14 cellular contexts compared by ENCODE assay signal in the genomic region with DNA sequence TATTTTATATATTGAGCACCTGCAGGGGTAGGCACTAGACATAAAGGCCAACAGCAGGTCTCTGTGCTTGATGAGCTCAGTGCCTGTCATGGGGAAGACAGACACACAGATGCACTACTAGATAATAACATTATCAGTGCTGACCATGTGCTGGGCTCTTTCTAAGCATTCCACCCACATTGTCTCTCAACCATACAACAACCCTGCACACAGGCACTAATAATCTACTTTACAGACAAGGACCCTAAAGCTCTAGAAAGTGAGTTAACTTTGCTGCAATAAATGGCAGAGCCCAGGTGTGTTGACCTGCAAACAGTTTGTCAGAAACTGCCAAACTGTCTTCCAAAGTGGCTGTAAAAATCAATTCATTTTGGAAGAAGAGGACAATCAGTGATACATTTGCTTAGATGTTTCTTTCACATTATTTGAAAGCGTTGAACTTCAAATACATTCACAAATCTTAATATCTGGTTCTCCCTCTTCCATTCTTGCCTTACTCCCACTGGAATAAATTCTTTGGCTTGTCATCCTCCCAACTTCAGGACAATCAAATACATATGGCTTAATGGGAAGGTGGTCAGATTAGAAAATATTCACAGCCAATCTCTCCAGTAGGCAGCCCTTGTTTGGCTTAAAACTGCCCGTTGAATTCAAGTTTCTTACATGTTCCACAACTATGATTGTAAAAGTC. TPM values are rescaled to one million over a fixed set of nuclear protein-coding genes. Genes with fewer than 3 reads are reported as not detected.
DNase-seq lines count a peak whose midpoint lies in the region; ATAC-seq and TF ChIP-seq lines count a peak whose summit lies in the region.
"Had no signal": no experiment of that assay in that cellular context is flagged by ENCODE, and none has a peak within 500 bp of the region (broad histone marks: within the 10 kb centered on the region; RNA-seq: fewer than 3 reads in every experiment).

No MANE protein-coding gene starts in this region.

- no peaks in the 10 kb centered on the region for H3K36me3 ChIP-seq in suprapubic skin
- no peaks in the 10 kb centered on the region for H3K36me3 ChIP-seq in SJCRH30
- H3K36me3 ChIP-seq: pancreas had no signal

- no peaks in the 10 kb centered on the region for H3K9me3 ChIP-seq in suprapubic skin
- H3K9me3 ChIP-seq in SJCRH30 (replicated peaks), result no peaks in the 10 kb centered on the region
- H3K9me3 ChIP-seq: pancreas had no signal

- no peaks in the 10 kb centered on the region for H3K9me3 Mint-ChIP-seq in mesothelial cell of epicardium
- H3K9me3 Mint-ChIP-seq in activated T-cell treated with anti-CD3 and anti-CD28 coated beads, Interleukin-2, amount 50 U/mL, for 72 hours, result no peaks in the 10 kb centered on the region
- H3K9me3 Mint-ChIP-seq in activated T-cell treated with anti-CD3 and anti-CD28 coated beads, Interleukin-2, amount 50 U/mL, for 4 hours, result no peaks in the 10 kb centered on the region
- H3K9me3 Mint-ChIP-seq: T-helper 1 cell treated with Interleukin-12 subunit alpha and Interleukin-12 subunit beta and Interleukin-4 antibody, amounts not matched to agents 30 μg/mL and 1 μg/mL, for 36 hours had no signal

- no peaks in the 10 kb centered on the region for H3K27me3 ChIP-seq in suprapubic skin
- H3K27me3 ChIP-seq in SJCRH30, result no peaks in the 10 kb centered on the region
- H3K27me3 ChIP-seq: pancreas had no signal

- H3K27ac Mint-ChIP-seq in mesothelial cell of epicardium, result peak overlapping the region; percentile 83
- H3K27ac Mint-ChIP-seq in activated T-cell treated with anti-CD3 and anti-CD28 coated beads, Interleukin-2, amount 50 U/mL, for 72 hours, result no peak overlapping the region
- H3K27ac Mint-ChIP-seq: T-helper 1 cell treated with Interleukin-12 subunit alpha and Interleukin-12 subunit beta and Interleukin-4 antibody, amounts not matched to agents 30 μg/mL and 1 μg/mL, for 36 hours had no signal

- H3K27ac ChIP-seq in angular gyrus (ENCODE audit: low read depth, low read length), result peak overlapping the region; percentile 44
- peak overlapping the region; percentile 24 for H3K27ac ChIP-seq in suprapubic skin
- H3K27ac ChIP-seq in SJCRH30, result no peak overlapping the region
- H3K27ac ChIP-seq: pancreas had no signal

- H3K27me3 Mint-ChIP-seq in mesothelial cell of epicardium (ENCODE audit: low read depth), result no peaks in the 10 kb centered on the region
- no peaks in the 10 kb centered on the region for H3K27me3 Mint-ChIP-seq in activated T-cell treated with anti-CD3 and anti-CD28 coated beads, Interleukin-2, amount 50 U/mL, for 72 hours (ENCODE audit: low read depth)
- no peaks in the 10 kb centered on the region for H3K27me3 Mint-ChIP-seq in activated T-cell treated with anti-CD3 and anti-CD28 coated beads, Interleukin-2, amount 50 U/mL, for 4 hours (ENCODE audit: low read depth)

- no peak for TF ChIP-seq EP300 in suprapubic skin (IDR thresholded peaks at IDR 0.05)

- H3K4me3 ChIP-seq in suprapubic skin (no peak overlapping the region), SJCRH30 (no peak overlapping the region)
- H3K4me3 ChIP-seq: lung, pancreas had no signal

- no peak for TF ChIP-seq CTCF in mesothelial cell of epicardium (IDR thresholded peaks at IDR 0.05; ENCODE audit: unreplicated experiment)
- no peak for TF ChIP-seq CTCF in suprapubic skin (IDR thresholded peaks at IDR 0.05)

- H3K4me3 Mint-ChIP-seq in mesothelial cell of epicardium, result no peak overlapping the region
- H3K4me3 Mint-ChIP-seq in activated T-cell treated with anti-CD3 and anti-CD28 coated beads, Interleukin-2, amount 50 U/mL, for 72 hours, result no peak overlapping the region
- no peak overlapping the region for H3K4me3 Mint-ChIP-seq in activated T-cell treated with anti-CD3 and anti-CD28 coated beads, Interleukin-2, amount 50 U/mL, for 4 hours
- H3K4me3 Mint-ChIP-seq: T-helper 1 cell treated with Interleukin-12 subunit alpha and Interleukin-12 subunit beta and Interleukin-4 antibody, amounts not matched to agents 30 μg/mL and 1 μg/mL, for 36 hours had no signal

- TF ChIP-seq POLR2A in suprapubic skin (IDR thresholded peaks at IDR 0.05), result no peak

- peaks cover 11% of the 10 kb centered on the region for H3K4me1 ChIP-seq in suprapubic skin
- H3K4me1 ChIP-seq in SJCRH30, result no peaks in the 10 kb centered on the region

- peaks cover 16% of the 10 kb centered on the region for H3K4me1 Mint-ChIP-seq in mesothelial cell of epicardium
- H3K4me1 Mint-ChIP-seq in activated T-cell treated with anti-CD3 and anti-CD28 coated beads, Interleukin-2, amount 50 U/mL, for 72 hours (ENCODE audit: low read depth), result no peaks in the 10 kb centered on the region
- H3K4me1 Mint-ChIP-seq in activated T-cell treated with anti-CD3 and anti-CD28 coated beads, Interleukin-2, amount 50 U/mL, for 4 hours (ENCODE audit: low read depth), result peaks cover 3% of the 10 kb centered on the region

- no peak for ATAC-seq in activated T-cell treated with anti-CD3 and anti-CD28 coated beads, Interleukin-2, amount 50 U/mL, for 72 hours (replicated peaks in 1 of 2)
- no peak for ATAC-seq in activated T-cell treated with anti-CD3 and anti-CD28 coated beads, Interleukin-2, amount 50 U/mL, for 4 hours

- H3K36me3 Mint-ChIP-seq in mesothelial cell of epicardium, result no peaks in the 10 kb centered on the region
- no peaks in the 10 kb centered on the region for H3K36me3 Mint-ChIP-seq in activated T-cell treated with anti-CD3 and anti-CD28 coated beads, Interleukin-2, amount 50 U/mL, for 72 hours (ENCODE audit: insufficient read depth in 2 of 2)
- no peaks in the 10 kb centered on the region for H3K36me3 Mint-ChIP-seq in activated T-cell treated with anti-CD3 and anti-CD28 coated beads, Interleukin-2, amount 50 U/mL, for 4 hours (ENCODE audit: insufficient read depth)

- peak; percentile 80 for DNase-seq in NCI-H82 (lab: John Stamatoyannopoulos, UW)
- no peak for DNase-seq in mesothelial cell of epicardium (ENCODE audit: low spot score in 2 of 2, unreplicated experiment in 2 of 2)
- no peak for DNase-seq in suprapubic skin (ENCODE audit: low spot score in 2 of 2)
- DNase-seq in nucleus accumbens (lab: John Stamatoyannopoulos, UW), result no peak
- DNase-seq in activated T-cell treated with anti-CD3 and anti-CD28 coated beads, Interleukin-2, amount 50 U/mL, for 72 hours, result no peak
- no peak for DNase-seq in SJCRH30
- no peak for DNase-seq in activated T-cell treated with anti-CD3 and anti-CD28 coated beads, Interleukin-2, amount 50 U/mL, for 4 hours
- DNase-seq: IMR-90; NCI-H2227 treated with DMSO at 0.1 percent for 48 hours; pancreas; stimulated activated CD8-positive, alpha-beta memory T cell treated with anti-CD3 and anti-CD28 coated beads, Interleukin-4, amount 100 ng/mL, for 48 hours had no signal

- WGBS in suprapubic skin, result 60% methylated on average over 2 of the region's 2 CpGs

RNA-seq across cellular contexts. Expression of a gene that starts 11.0 kb away (rescaled TPM):
- not detected in 3 replicates for total RNA-seq in mesothelial cell of epicardium
- total RNA-seq in suprapubic skin, result not detected
- not detected for total RNA-seq in activated T-cell treated with anti-CD3 and anti-CD28 coated beads, Interleukin-2, amount 50 U/mL, for 72 hours
- not detected in 2 replicates for total RNA-seq in SJCRH30 (2014; rRNA removed; shearing (Covaris generic))
- not detected for total RNA-seq in activated T-cell treated with anti-CD3 and anti-CD28 coated beads, Interleukin-2, amount 50 U/mL, for 4 hours
- total RNA-seq: IMR-90, lung, pancreas had no signal

RNA-seq across cellular contexts. Expression of a gene that starts 17.1 kb away (rescaled TPM):
- total RNA-seq in mesothelial cell of epicardium (4.2 to 7.8 TPM (median 6.2 TPM) in 3 replicates), suprapubic skin (10 to 100 TPM; 35.7 to 63.7 (median 40.2) TPM)
- 10 to 100 TPM; 26.7 to 37.3 TPM for total RNA-seq in activated T-cell treated with anti-CD3 and anti-CD28 coated beads, Interleukin-2, amount 50 U/mL, for 72 hours
- total RNA-seq in SJCRH30 (2014; rRNA removed; shearing (Covaris generic)), result 5.0 and 5.3 TPM in 2 replicates
- 10 to 100 TPM; 11.5 to 28.0 (median 18.9) TPM for total RNA-seq in activated T-cell treated with anti-CD3 and anti-CD28 coated beads, Interleukin-2, amount 50 U/mL, for 4 hours
